ENCODE assay signal across 9 cellular contexts in genomic region chr7:50379082-50379481, GRCh38.
DNase-seq lines count a peak whose midpoint lies in the region; ATAC-seq and FAIRE-seq lines count a peak whose summit lies in the region.
"Had no signal": no experiment of that assay in that cellular context is flagged by ENCODE, and none has a peak within 500 bp of the region (broad histone marks: within the 10 kb centered on the region; RNA-seq: fewer than 3 reads in every experiment).

No MANE protein-coding gene starts in this region.

- H3K9ac ChIP-seq in HUES64 (ENCODE audit: low read depth, low read length) = peak overlapping the region; percentile 13

- peaks cover 49% of the 10 kb centered on the region for H3K4me1 ChIP-seq in HUES64 (ENCODE audit: insufficient read depth, low read length)

- H3K9me3 Mint-ChIP-seq in activated CD8-positive, alpha-beta T cell treated with anti-CD3 and anti-CD28 coated beads, Interleukin-2, amount 10 ng/mL, durations not matched to agents 7 days and 5 days (ENCODE audit: insufficient read depth) = no peaks in the 10 kb centered on the region

- peaks cover 82% of the 10 kb centered on the region for H3K4me1 Mint-ChIP-seq in activated CD8-positive, alpha-beta T cell treated with anti-CD3 and anti-CD28 coated beads, Interleukin-2, amount 10 ng/mL, durations not matched to agents 7 days and 5 days (ENCODE audit: low read depth)

- POLR2A ChIA-PET in activated CD8-positive, alpha-beta T cell treated with anti-CD3 and anti-CD28 coated beads, Interleukin-2, amount 10 ng/mL, durations not matched to agents 7 days and 5 days (lab: Charles Lee) = interaction anchor here (2.5 kb wide), 1 partner anchor 11 kb away, joined by 7 read pairs; no protein-coding TSS in a partner anchor

- CTCF ChIA-PET in activated CD8-positive, alpha-beta T cell treated with anti-CD3 and anti-CD28 coated beads, Interleukin-2, amount 10 ng/mL, durations not matched to agents 7 days and 5 days (lab: Charles Lee) = interaction anchor here (0.9 kb wide), 1 partner anchor 227 kb away, joined by 3 read pairs; no protein-coding TSS in a partner anchor

- H3K9me3 ChIP-seq in HUES64 (ENCODE audit: insufficient read depth, low read depth, low read length) = no peaks in the 10 kb centered on the region

- H3K27ac Mint-ChIP-seq in activated CD8-positive, alpha-beta T cell treated with anti-CD3 and anti-CD28 coated beads, Interleukin-2, amount 10 ng/mL, durations not matched to agents 7 days and 5 days = peak overlapping the region; percentile 55

- no peak for FAIRE-seq in HTR-8/SVneo (lab: Jason Lieb, UNC)

- H3K27me3 Mint-ChIP-seq in activated CD8-positive, alpha-beta T cell treated with anti-CD3 and anti-CD28 coated beads, Interleukin-2, amount 10 ng/mL, durations not matched to agents 7 days and 5 days (ENCODE audit: low read depth) = no peaks in the 10 kb centered on the region

- H3K36me3 Mint-ChIP-seq in activated CD8-positive, alpha-beta T cell treated with anti-CD3 and anti-CD28 coated beads, Interleukin-2, amount 10 ng/mL, durations not matched to agents 7 days and 5 days (ENCODE audit: low read depth) = peaks cover 92% of the 10 kb centered on the region

- H3K4me3 ChIP-seq in HUES64 (ENCODE audit: low read length) = peak overlapping the region; percentile 6; the same call in 1 of the 2 replicates

- ATAC-seq in activated CD8-positive, alpha-beta T cell treated with anti-CD3 and anti-CD28 coated beads, Interleukin-2, amount 10 ng/mL, durations not matched to agents 7 days and 5 days = no peak

- 43% methylated on average over 10 of the region's 10 CpGs for WGBS in HUES64

- peak; percentile 76 for DNase-seq in COLO668 (lab: John Stamatoyannopoulos, UW; ENCODE audit: unreplicated experiment)
- DNase-seq in activated CD8-positive, alpha-beta T cell treated with anti-CD3 and anti-CD28 coated beads, Interleukin-2, amount 10 ng/mL, durations not matched to agents 7 days and 5 days = peak; percentile 20
- peak; percentile 98 for DNase-seq in islet precursor cell
- no peak for DNase-seq in DMS 273 treated with DMSO at 0.1 percent for 48 hours (lab: John Stamatoyannopoulos, UW)
- DNase-seq in KG1 (lab: John Stamatoyannopoulos, UW) = no peak
- DNase-seq in NCI-H1930 (lab: John Stamatoyannopoulos, UW) = no peak
- DNase-seq in HTR-8/SVneo (ENCODE audit: insufficient read length, low spot score) = no peak
- DNase-seq: NCI-H524 had no signal

- H3K27me3 ChIP-seq in HUES64 (ENCODE audit: insufficient read depth, low read length) = no peaks in the 10 kb centered on the region

- H3K36me3 ChIP-seq in HUES64 (ENCODE audit: insufficient read depth, low read length) = no peaks in the 10 kb centered on the region

- peak overlapping the region; percentile 79 for H3K27ac ChIP-seq in HUES64 (ENCODE audit: low read depth, low read length)

- no peak overlapping the region for H3K4me3 Mint-ChIP-seq in activated CD8-positive, alpha-beta T cell treated with anti-CD3 and anti-CD28 coated beads, Interleukin-2, amount 10 ng/mL, durations not matched to agents 7 days and 5 days

Comparison
In these comparisons a context has a peak if more than half of its experiments do, and no peak if none do; other contexts are left out.
1. DNase-seq: peak in COLO668 (single experiment), activated CD8-positive, alpha-beta T cell treated with anti-CD3 and anti-CD28 coated beads, Interleukin-2, amount 10 ng/mL, durations not matched to agents 7 days and 5 days (single experiment) and islet precursor cell (single experiment); none in DMS 273 treated with DMSO at 0.1 percent for 48 hours (single experiment), KG1 (single experiment), NCI-H1930 (0 of 2) and HTR-8/SVneo (single experiment).